9 cellular contexts compared by ENCODE assay signal in the genomic region with DNA sequence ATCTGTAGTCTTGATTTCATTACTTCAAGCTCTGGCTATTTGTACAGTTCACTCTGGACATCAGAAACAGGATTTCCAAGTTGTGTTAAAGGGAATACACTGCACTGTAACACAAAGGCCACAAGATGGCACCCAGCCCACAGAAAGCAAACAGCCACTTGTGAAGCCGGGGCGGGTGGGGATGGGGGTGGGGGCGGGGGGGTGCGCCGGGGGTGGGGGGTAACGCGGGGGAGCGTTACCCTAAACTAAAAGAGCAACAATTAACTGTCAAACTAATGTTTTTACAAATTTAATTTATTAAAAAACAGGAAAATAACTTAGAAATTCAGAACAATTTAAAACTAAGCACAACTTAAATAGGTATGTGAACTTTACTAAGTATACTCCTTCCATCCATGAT. TPM values are rescaled to one million over a fixed set of nuclear protein-coding genes. Genes with fewer than 3 reads are reported as not detected.
DNase-seq lines count a peak whose midpoint lies in the region; ATAC-seq and TF ChIP-seq lines count a peak whose summit lies in the region.
"Had no signal": no experiment of that assay in that cellular context is flagged by ENCODE, and none has a peak within 500 bp of the region (broad histone marks: within the 10 kb centered on the region; RNA-seq: fewer than 3 reads in every experiment).

No MANE protein-coding gene starts in this region.

- no peaks in the 10 kb centered on the region for H3K4me1 ChIP-seq in HCT116 (ENCODE audit: control insufficient read depth in 1 of 2, insufficient read depth in 2 of 2, low read length in 2 of 2)
- H3K4me1 ChIP-seq in neuronal stem cell (ENCODE audit: control insufficient read depth in 2 of 2, insufficient read depth in 1 of 2, low read depth in 1 of 2, low read length in 2 of 2) = no peaks in the 10 kb centered on the region
- H3K4me1 ChIP-seq: BLaER1 had no signal

- H3K9me3 ChIP-seq in HCT116 (ENCODE audit: control insufficient read depth in 1 of 2, insufficient read depth in 1 of 2, low read depth in 1 of 2, low read length in 2 of 2) (no peaks in the 10 kb centered on the region), neuronal stem cell (replicated peaks in 1 of 2; ENCODE audit: control insufficient read depth in 2 of 2, insufficient read depth in 1 of 2, low read depth in 1 of 2, low read length in 2 of 2) (no peaks in the 10 kb centered on the region)
- H3K9me3 ChIP-seq: BLaER1 had no signal

- BruUV-seq in HCT116 (replicated peaks; lab: Mats Ljungman, UMichigan) = no TSS peak

- H3K4me3 ChIP-seq in HCT116 (replicated peaks in 1 of 2; ENCODE audit: low read depth in 1 of 2, low read length in 2 of 2) (no peak overlapping the region), fibroblast of the aortic adventitia (ENCODE audit: low read depth, low read length) (no peak overlapping the region), neuronal stem cell (ENCODE audit: low read length in 2 of 2) (no peak overlapping the region)
- H3K4me3 ChIP-seq: BLaER1 had no signal

- H2AFZ ChIP-seq in HCT116 (ENCODE audit: low read depth, low read length, poor library complexity, severe bottlenecking) (no peak overlapping the region), neuronal stem cell (ENCODE audit: low read length) (no peak overlapping the region)

- no peak overlapping the region for H2BK5ac ChIP-seq in neuronal stem cell (ENCODE audit: low read length)

- DNase-seq in NCI-H1417 (lab: John Stamatoyannopoulos, UW) = peak; percentile 33 to 80 (median 53)
- no peak for DNase-seq in NCI-H1417 treated with DMSO at 0.1 percent for 48 hours (lab: John Stamatoyannopoulos, UW)
- peak; percentile 21 for DNase-seq in HCT116 (ENCODE audit: low read depth, low spot score)
- peak; percentile 2 for DNase-seq in NCI-H345 treated with DMSO at 0.1 percent for 48 hours (lab: John Stamatoyannopoulos, UW; ENCODE audit: unreplicated experiment)
- DNase-seq in activated CD8-positive, alpha-beta T cell treated with anti-CD3 and anti-CD28 coated beads, Interleukin-2, amount 10 ng/mL, durations not matched to agents 7 days and 5 days = peak; percentile 52
- peak; percentile 65 for DNase-seq in fibroblast of the aortic adventitia (ENCODE audit: low read depth)
- peak; percentile 4 for DNase-seq in neuronal stem cell (ENCODE audit: low spot score)

- H3K79me2 ChIP-seq in HCT116 (ENCODE audit: insufficient read depth, low read length) = no peaks in the 10 kb centered on the region

- TF ChIP-seq POLR2A in HCT116 (IDR thresholded peaks at IDR 0.05; ENCODE audit: borderline replicate concordance, extremely low read depth, insufficient read depth, insufficient read length) = no peak

- no peaks in the 10 kb centered on the region for H3K79me1 ChIP-seq in neuronal stem cell (ENCODE audit: low read depth, low read length)

- H3K36me3 Mint-ChIP-seq in activated CD8-positive, alpha-beta T cell treated with anti-CD3 and anti-CD28 coated beads, Interleukin-2, amount 10 ng/mL, durations not matched to agents 7 days and 5 days (ENCODE audit: low read depth) = no peaks in the 10 kb centered on the region

- POLR2A ChIA-PET in HCT116 (lab: Charles Lee) = interaction anchor here (1.7 kb wide), 1 partner anchor 208 kb away, joined by 3 read pairs; no protein-coding TSS in a partner anchor
- POLR2A ChIA-PET in activated CD8-positive, alpha-beta T cell treated with anti-CD3 and anti-CD28 coated beads, Interleukin-2, amount 10 ng/mL, durations not matched to agents 7 days and 5 days (lab: Charles Lee) = interaction anchor here (0.5 kb wide), 1 partner anchor 90 kb away, joined by 5 read pairs; no protein-coding TSS in a partner anchor

- H3K4me3 Mint-ChIP-seq in activated CD8-positive, alpha-beta T cell treated with anti-CD3 and anti-CD28 coated beads, Interleukin-2, amount 10 ng/mL, durations not matched to agents 7 days and 5 days = no peak overlapping the region

- peak; percentile 21 to 49 (median 44); a peak in 3 of 6 replicates for TF ChIP-seq CTCF in HCT116 (IDR thresholded peaks at IDR 0.05 in 2 of 3, conservative IDR thresholded peaks at IDR 0.05 in 1 of 3; ENCODE audit: borderline replicate concordance in 1 of 3, insufficient read depth in 1 of 3, low read depth in 2 of 3, low read length in 2 of 3)
- peak; percentile 68 for TF ChIP-seq CTCF in fibroblast of the aortic adventitia (IDR thresholded peaks at IDR 0.05; ENCODE audit: insufficient read depth, low read length)

- H3K27ac ChIP-seq in HCT116 (ENCODE audit: low read depth, low read length) (no peak overlapping the region), neuronal stem cell (replicated peaks; ENCODE audit: low read length) (no peak overlapping the region)
- H3K27ac ChIP-seq: BLaER1 had no signal

- H2BK15ac ChIP-seq in neuronal stem cell (ENCODE audit: low read length) = no peak overlapping the region

- H3K14ac ChIP-seq in neuronal stem cell (ENCODE audit: low read length) = no peak overlapping the region

- CTCF ChIA-PET in HCT116 (lab: Charles Lee) = interaction anchor here (1.0 to 4.5 kb wide), 2 partner anchors 205 to 207 kb away, joined by 3 to 29 read pairs; no protein-coding TSS in a partner anchor
- CTCF ChIA-PET in activated CD8-positive, alpha-beta T cell treated with anti-CD3 and anti-CD28 coated beads, Interleukin-2, amount 10 ng/mL, durations not matched to agents 7 days and 5 days (lab: Charles Lee) = interaction anchor here (10.9 kb wide), 1 partner anchor 207 kb away, joined by 111 read pairs; no protein-coding TSS in a partner anchor

- H4K91ac ChIP-seq in neuronal stem cell (ENCODE audit: low read depth, low read length, poor library complexity) = no peak overlapping the region

- H3K9me3 Mint-ChIP-seq in activated CD8-positive, alpha-beta T cell treated with anti-CD3 and anti-CD28 coated beads, Interleukin-2, amount 10 ng/mL, durations not matched to agents 7 days and 5 days (ENCODE audit: insufficient read depth) = no peaks in the 10 kb centered on the region

- peak; percentile 82 for ATAC-seq in HCT116
- no peak for ATAC-seq in activated CD8-positive, alpha-beta T cell treated with anti-CD3 and anti-CD28 coated beads, Interleukin-2, amount 10 ng/mL, durations not matched to agents 7 days and 5 days
- no peak for ATAC-seq in GM19328 (IDR thresholded peaks at IDR 0.05; ENCODE audit: unreplicated experiment)

- no peak overlapping the region for H3K23ac ChIP-seq in neuronal stem cell (ENCODE audit: low read depth, low read length, poor library complexity)

- H4K8ac ChIP-seq in neuronal stem cell (ENCODE audit: low read depth, low read length) = no peak overlapping the region

- H3K18ac ChIP-seq in neuronal stem cell (ENCODE audit: low read length) = no peak overlapping the region

- TF ChIP-seq RAD21 in HCT116 (IDR thresholded peaks at IDR 0.05; ENCODE audit: low read depth) = peak; percentile 65

- intact Hi-C loops in HCT116 (cut with micrococcal nuclease) = loop anchor here (1.0 to 10.0 kb wide), 3 partner anchors 88 to 360 kb away; a partner anchor contains a TSS

- H3K27ac Mint-ChIP-seq in activated CD8-positive, alpha-beta T cell treated with anti-CD3 and anti-CD28 coated beads, Interleukin-2, amount 10 ng/mL, durations not matched to agents 7 days and 5 days = no peak overlapping the region

- no peaks in the 10 kb centered on the region for H3K36me3 ChIP-seq in HCT116 (ENCODE audit: control insufficient read depth in 1 of 2, insufficient read depth in 2 of 2, low read length in 2 of 2)
- H3K36me3 ChIP-seq in neuronal stem cell (replicated peaks in 1 of 2; ENCODE audit: control insufficient read depth in 2 of 2, insufficient read depth in 2 of 2, low read length in 2 of 2) = no peaks in the 10 kb centered on the region
- H3K36me3 ChIP-seq: BLaER1 had no signal

- H4K20me1 ChIP-seq in HCT116 (ENCODE audit: insufficient read depth) = no peaks in the 10 kb centered on the region
- H4K20me1 ChIP-seq: BLaER1 had no signal

- H3K9ac ChIP-seq in HCT116 (ENCODE audit: low read length) = no peak overlapping the region
- no peak overlapping the region for H3K9ac ChIP-seq in neuronal stem cell (ENCODE audit: low read depth, low read length, poor library complexity)
- H3K9ac ChIP-seq: BLaER1 had no signal

- no peak overlapping the region for H3K4ac ChIP-seq in neuronal stem cell (ENCODE audit: low read length)

- H3K27me3 ChIP-seq in HCT116 (ENCODE audit: insufficient read depth, low read length) (no peaks in the 10 kb centered on the region), neuronal stem cell (ENCODE audit: control insufficient read depth in 3 of 3, insufficient read depth in 3 of 3, low read depth in 1 of 3, low read length in 3 of 3) (no peaks in the 10 kb centered on the region)
- H3K27me3 ChIP-seq: BLaER1 had no signal

- H2BK120ac ChIP-seq in neuronal stem cell (ENCODE audit: low read depth, low read length) = no peak overlapping the region

- RAD21 ChIA-PET in HCT116 (lab: Charles Lee; ENCODE audit: low non-redundant PET in 1 of 2, low total read pairs in 2 of 2, uncharacterized antibody in 2 of 2, unreplicated experiment in 2 of 2) = no interaction called here

- H2AK5ac ChIP-seq in neuronal stem cell (ENCODE audit: low read depth, low read length) = no peak overlapping the region

- no CpG with 5 or more reads among the region's 8 CpGs for WGBS in neuronal stem cell (ENCODE audit: extremely low coverage in 2 of 2, insufficient read length in 2 of 2, insufficient replicate concordance in 1 of 2), 2 donors

- H3K4me1 Mint-ChIP-seq in activated CD8-positive, alpha-beta T cell treated with anti-CD3 and anti-CD28 coated beads, Interleukin-2, amount 10 ng/mL, durations not matched to agents 7 days and 5 days (ENCODE audit: low read depth) = peaks cover 2% of the 10 kb centered on the region

- no peaks in the 10 kb centered on the region for H3K9me2 ChIP-seq in HCT116 (ENCODE audit: insufficient read depth)

- H3K27me3 Mint-ChIP-seq in activated CD8-positive, alpha-beta T cell treated with anti-CD3 and anti-CD28 coated beads, Interleukin-2, amount 10 ng/mL, durations not matched to agents 7 days and 5 days (ENCODE audit: low read depth) = no peaks in the 10 kb centered on the region

- no peak overlapping the region for H2BK12ac ChIP-seq in neuronal stem cell (ENCODE audit: low read length)

- no peak overlapping the region for H3K4me2 ChIP-seq in HCT116 (ENCODE audit: low read length)
- no peak overlapping the region for H3K4me2 ChIP-seq in neuronal stem cell (ENCODE audit: insufficient read depth, low read length, poor library complexity, severe bottlenecking)
- H3K4me2 ChIP-seq: BLaER1 had no signal

RNA-seq across cellular contexts. Expression of a gene that starts 27.3 kb away (rescaled TPM):
- total RNA-seq in HCT116 (2021; ENCODE audit: unreplicated experiment) (122 TPM), fibroblast of the aortic adventitia (ENCODE audit: low replicate concordance) (298 and 299 TPM in 2 replicates)
- polyA plus RNA-seq in HCT116 (2012) = 127 and 152 TPM in 2 replicates
- 10 to 100 TPM; 29.3 to 32.3 TPM for total RNA-seq in activated CD8-positive, alpha-beta T cell treated with anti-CD3 and anti-CD28 coated beads, Interleukin-2, amount 10 ng/mL, durations not matched to agents 7 days and 5 days
- polyA plus RNA-seq in neuronal stem cell (2013, experiment 1 of 2) = 92.8 TPM
- polyA plus RNA-seq in neuronal stem cell (2013, experiment 2 of 2) = 88.4 TPM

RNA-seq across cellular contexts. Expression of a gene that starts 48.5 kb away (rescaled TPM):
- total RNA-seq in HCT116 (2021; ENCODE audit: unreplicated experiment) (59.7 TPM), fibroblast of the aortic adventitia (ENCODE audit: low replicate concordance) (52.8 and 83.0 TPM in 2 replicates)
- polyA plus RNA-seq in HCT116 (2012) = 41.2 and 49.7 TPM in 2 replicates
- total RNA-seq in activated CD8-positive, alpha-beta T cell treated with anti-CD3 and anti-CD28 coated beads, Interleukin-2, amount 10 ng/mL, durations not matched to agents 7 days and 5 days = 10 to 100 TPM; 23.5 to 29.0 TPM
- 15.6 TPM for polyA plus RNA-seq in neuronal stem cell (2013, experiment 1 of 2)
- polyA plus RNA-seq in neuronal stem cell (2013, experiment 2 of 2) = 15.3 TPM
